In genomic region chr2:43190305-43191052, GRCh38 we compare ENCODE assay signal across 1 cellular context.
TF ChIP-seq lines count a peak whose summit lies in the region.

No MANE protein-coding gene starts in this region.

TF ChIP-seq in IMR-90, 13 proteins besides CTCF, POLR2A, EP300 and RAD21 (continued from another document):
- no peak for TF ChIP-seq RFX5 (IDR thresholded peaks at IDR 0.05; ENCODE audit: low read depth, low read length)
- no peak for TF ChIP-seq NFE2L2 (IDR thresholded peaks at IDR 0.05; ENCODE audit: low read depth, low read length)
- TF ChIP-seq MXI1 (IDR thresholded peaks at IDR 0.05; ENCODE audit: borderline replicate concordance, low read depth, low read length), result no peak
- TF ChIP-seq RCOR1 (IDR thresholded peaks at IDR 0.05; ENCODE audit: insufficient replicate concordance, low read length), result no peak
- TF ChIP-seq MAZ (IDR thresholded peaks at IDR 0.05; ENCODE audit: borderline replicate concordance, low read depth, low read length), result no peak
- no peak for TF ChIP-seq CHD1 (IDR thresholded peaks at IDR 0.05; ENCODE audit: low read depth, low read length)
- TF ChIP-seq SMC3 (IDR thresholded peaks at IDR 0.05; ENCODE audit: low read depth, low read length), result no peak
